22 cellular contexts compared by ENCODE assay signal in the genomic region with DNA sequence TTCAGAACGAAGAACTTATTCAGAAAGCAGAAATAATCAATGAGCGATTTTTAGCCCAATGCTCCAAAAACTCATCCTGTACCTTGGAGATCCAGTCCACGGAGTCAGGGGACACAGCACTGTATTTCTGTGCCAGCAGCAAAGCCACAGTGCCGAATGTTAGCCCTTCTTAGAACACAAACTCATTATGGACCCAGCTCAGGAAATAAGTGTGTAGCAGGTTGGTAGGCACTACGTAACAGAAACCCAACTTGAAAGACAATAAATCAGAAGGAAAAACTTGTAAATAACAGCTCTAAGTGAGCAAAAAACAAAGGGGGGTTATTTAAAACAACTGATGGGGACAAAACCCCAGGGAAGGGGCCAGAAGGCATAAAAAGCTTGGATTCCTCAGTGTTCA.
DNase-seq lines count a peak whose midpoint lies in the region; ATAC-seq and TF ChIP-seq lines count a peak whose summit lies in the region.
"Had no signal": no experiment of that assay in that cellular context is flagged by ENCODE, and none has a peak within 500 bp of the region (broad histone marks: within the 10 kb centered on the region; RNA-seq: fewer than 3 reads in every experiment).

No MANE protein-coding gene starts in this region.

- 45 to 58% methylated on average over 5 of the region's 5 CpGs for WGBS in body of pancreas, 2 donors
- WGBS in adrenal gland, 4 donors: 36 to 54% (median 46%) methylated on average over 5 of the region's 5 CpGs
- WGBS in upper lobe of left lung, 2 donors: 49 to 55% methylated on average over 5 of the region's 5 CpGs
- 23 to 37% (median 30%) methylated on average over 5 of the region's 5 CpGs for whole genome bisulfite sequencing in spleen, 5 donors

- H3K27ac ChIP-seq in body of pancreas (peak overlapping the region in 3 of 4 donors; percentile 4 to 27 (median 7)), adrenal gland (no peak overlapping the region), upper lobe of left lung (no peak overlapping the region), spleen (peak overlapping the region in 1 of 8 donors; percentile 32)
- H3K27ac ChIP-seq: 22Rv1, parathyroid adenoma, stomach, transverse colon had no signal

- H3K27me3 Mint-ChIP-seq in T-helper 2 cell treated with Interferon-gamma antibody and Interleukin-4, amounts not matched to agents 5 μg/mL and 100 μg/mL, for 36 hours (ENCODE audit: low read depth): peaks cover 4% of the 10 kb centered on the region
- no peaks in the 10 kb centered on the region for H3K27me3 Mint-ChIP-seq in stimulated activated naive CD8-positive, alpha-beta T cell treated with anti-CD3 and anti-CD28 coated beads, Interleukin-15, Interleukin-2, amounts not matched to agents 100 ng/mL and 50 ng/mL, for 24 hours

- no peak for TF ChIP-seq POLR2A in body of pancreas (IDR thresholded peaks at IDR 0.05)
- TF ChIP-seq POLR2A in adrenal gland (IDR thresholded peaks at IDR 0.05): no peak
- no peak for TF ChIP-seq POLR2A in upper lobe of left lung (IDR thresholded peaks at IDR 0.05)
- TF ChIP-seq POLR2A in spleen (IDR thresholded peaks at IDR 0.05): no peak

- no peaks in the 10 kb centered on the region for H3K27me3 ChIP-seq in body of pancreas
- H3K27me3 ChIP-seq in adrenal gland: no peaks in the 10 kb centered on the region
- no peaks in the 10 kb centered on the region for H3K27me3 ChIP-seq in upper lobe of left lung
- H3K27me3 ChIP-seq in spleen (replicated peaks in 1 of 7): peaks cover 0 to 20% (median 0%) of the 10 kb centered on the region in 7 donors

- no peak for ATAC-seq in stimulated activated naive CD8-positive, alpha-beta T cell treated with anti-CD3 and anti-CD28 coated beads, Interleukin-15, Interleukin-2, amounts not matched to agents 100 U/mL and 50 U/mL, for 24 hours
- no peak for ATAC-seq in body of pancreas
- ATAC-seq in upper lobe of left lung (ENCODE audit: low FRiP score in 2 of 2): no peak
- ATAC-seq: right cardiac atrium had no signal

- H3K9me3 ChIP-seq in body of pancreas (no peaks in the 10 kb centered on the region), adrenal gland (replicated peaks in 1 of 3) (no peaks in the 10 kb centered on the region), upper lobe of left lung (no peaks in the 10 kb centered on the region), spleen (peaks cover 0 to 5% (median 0%) of the 10 kb centered on the region in 8 donors)
- H3K9me3 ChIP-seq: SK-N-SH, stomach, transverse colon had no signal

- H3K27ac Mint-ChIP-seq in T-helper 2 cell treated with Interferon-gamma antibody and Interleukin-4, amounts not matched to agents 5 μg/mL and 100 μg/mL, for 36 hours: peak overlapping the region; percentile 95
- peak overlapping the region; percentile 99 for H3K27ac Mint-ChIP-seq in stimulated activated naive CD8-positive, alpha-beta T cell treated with anti-CD3 and anti-CD28 coated beads, Interleukin-15, Interleukin-2, amounts not matched to agents 100 ng/mL and 50 ng/mL, for 24 hours

- no peak for DNase-seq in T-helper 2 cell treated with Interferon-gamma antibody and Interleukin-4, amounts not matched to agents 5 μg/mL and 100 μg/mL, for 36 hours (ENCODE audit: low spot score)
- DNase-seq in T-helper 2 cell: no peak
- no peak for DNase-seq in stimulated activated naive CD8-positive, alpha-beta T cell treated with anti-CD3 and anti-CD28 coated beads, Interleukin-15, Interleukin-2, amounts not matched to agents 100 U/mL and 50 U/mL, for 24 hours
- no peak for DNase-seq in body of pancreas
- DNase-seq in adrenal gland: no peak
- no peak for DNase-seq in upper lobe of left lung
- no peak for DNase-seq in spleen
- DNase-seq: activated gamma-delta T cell, AML-193, COR-L47, DND-41, KBM-7, NCI-H1417 treated with DMSO at 0.1 percent for 48 hours, NCI-H774, right cardiac atrium, SK-N-SH, stomach, T-helper 9 cell, transverse colon had no signal

- intact Hi-C loops in body of pancreas (cut with DNase I): no loop called here
- intact Hi-C loops in adrenal gland (cut with DNase I): loop anchor here in 1 of 2 donors (10.0 kb wide), 1 partner anchor 148 kb away; no protein-coding TSS in a partner anchor
- intact Hi-C loops in spleen (cut with DNase I; ENCODE audit: low total_unique reads): loop anchor here (10.0 kb wide), 1 partner anchor 368 kb away; no protein-coding TSS in a partner anchor

- no peaks in the 10 kb centered on the region for H3K9me3 Mint-ChIP-seq in T-helper 2 cell treated with Interferon-gamma antibody and Interleukin-4, amounts not matched to agents 5 μg/mL and 100 μg/mL, for 36 hours
- H3K9me3 Mint-ChIP-seq in stimulated activated naive CD8-positive, alpha-beta T cell treated with anti-CD3 and anti-CD28 coated beads, Interleukin-15, Interleukin-2, amounts not matched to agents 100 ng/mL and 50 ng/mL, for 24 hours: no peaks in the 10 kb centered on the region

- H3K36me3 Mint-ChIP-seq in T-helper 2 cell treated with Interferon-gamma antibody and Interleukin-4, amounts not matched to agents 5 μg/mL and 100 μg/mL, for 36 hours (ENCODE audit: low read depth): no peaks in the 10 kb centered on the region
- no peaks in the 10 kb centered on the region for H3K36me3 Mint-ChIP-seq in stimulated activated naive CD8-positive, alpha-beta T cell treated with anti-CD3 and anti-CD28 coated beads, Interleukin-15, Interleukin-2, amounts not matched to agents 100 ng/mL and 50 ng/mL, for 24 hours (ENCODE audit: low read depth)

- H3K4me1 ChIP-seq in body of pancreas: peaks cover 16% of the 10 kb centered on the region
- H3K4me1 ChIP-seq in adrenal gland (replicated peaks in 1 of 2): no peaks in the 10 kb centered on the region
- H3K4me1 ChIP-seq in upper lobe of left lung: no peaks in the 10 kb centered on the region
- H3K4me1 ChIP-seq in spleen: peaks cover 0 to 7% (median 1%) of the 10 kb centered on the region in 6 donors
- H3K4me1 ChIP-seq: parathyroid adenoma, transverse colon had no signal

- peaks cover 14% of the 10 kb centered on the region for H3K4me1 Mint-ChIP-seq in T-helper 2 cell treated with Interferon-gamma antibody and Interleukin-4, amounts not matched to agents 5 μg/mL and 100 μg/mL, for 36 hours (ENCODE audit: low read depth)
- H3K4me1 Mint-ChIP-seq in stimulated activated naive CD8-positive, alpha-beta T cell treated with anti-CD3 and anti-CD28 coated beads, Interleukin-15, Interleukin-2, amounts not matched to agents 100 ng/mL and 50 ng/mL, for 24 hours (ENCODE audit: low read depth): peaks cover 15% of the 10 kb centered on the region

- H3K4me3 ChIP-seq in body of pancreas: no peak overlapping the region
- no peak overlapping the region for H3K4me3 ChIP-seq in adrenal gland
- no peak overlapping the region for H3K4me3 ChIP-seq in upper lobe of left lung
- no peak overlapping the region for H3K4me3 ChIP-seq in spleen
- H3K4me3 ChIP-seq: stomach, transverse colon had no signal

- TF ChIP-seq EP300 in upper lobe of left lung (IDR thresholded peaks at IDR 0.05): no peak

- H3K4me3 Mint-ChIP-seq in T-helper 2 cell treated with Interferon-gamma antibody and Interleukin-4, amounts not matched to agents 5 μg/mL and 100 μg/mL, for 36 hours: peak overlapping the region; percentile 89
- peak overlapping the region; percentile 92 for H3K4me3 Mint-ChIP-seq in stimulated activated naive CD8-positive, alpha-beta T cell treated with anti-CD3 and anti-CD28 coated beads, Interleukin-15, Interleukin-2, amounts not matched to agents 100 ng/mL and 50 ng/mL, for 24 hours

- TF ChIP-seq CTCF in body of pancreas (IDR thresholded peaks at IDR 0.05) (no peak), adrenal gland (IDR thresholded peaks at IDR 0.05) (no peak), upper lobe of left lung (IDR thresholded peaks at IDR 0.05) (no peak), spleen (IDR thresholded peaks at IDR 0.05 in 8 of 11, conservative IDR thresholded peaks at IDR 0.05 in 3 of 11) (no peak)

- H3K36me3 ChIP-seq in body of pancreas (replicated peaks in 1 of 2; ENCODE audit: insufficient read depth in 1 of 2, low read depth in 2 of 2) (no peaks in the 10 kb centered on the region), adrenal gland (replicated peaks in 1 of 2) (no peaks in the 10 kb centered on the region), upper lobe of left lung (no peaks in the 10 kb centered on the region), spleen (no peaks in the 10 kb centered on the region)
- H3K36me3 ChIP-seq: stomach, transverse colon had no signal

Comparison
In these comparisons a context has a peak if more than half of its experiments do, and no peak if none do; other contexts are left out.
1. H3K27ac ChIP-seq: peak in body of pancreas (3 of 4); none in adrenal gland (0 of 5) and upper lobe of left lung (0 of 4).